ENCODE assay signal across 8 cellular contexts in the genomic region with DNA sequence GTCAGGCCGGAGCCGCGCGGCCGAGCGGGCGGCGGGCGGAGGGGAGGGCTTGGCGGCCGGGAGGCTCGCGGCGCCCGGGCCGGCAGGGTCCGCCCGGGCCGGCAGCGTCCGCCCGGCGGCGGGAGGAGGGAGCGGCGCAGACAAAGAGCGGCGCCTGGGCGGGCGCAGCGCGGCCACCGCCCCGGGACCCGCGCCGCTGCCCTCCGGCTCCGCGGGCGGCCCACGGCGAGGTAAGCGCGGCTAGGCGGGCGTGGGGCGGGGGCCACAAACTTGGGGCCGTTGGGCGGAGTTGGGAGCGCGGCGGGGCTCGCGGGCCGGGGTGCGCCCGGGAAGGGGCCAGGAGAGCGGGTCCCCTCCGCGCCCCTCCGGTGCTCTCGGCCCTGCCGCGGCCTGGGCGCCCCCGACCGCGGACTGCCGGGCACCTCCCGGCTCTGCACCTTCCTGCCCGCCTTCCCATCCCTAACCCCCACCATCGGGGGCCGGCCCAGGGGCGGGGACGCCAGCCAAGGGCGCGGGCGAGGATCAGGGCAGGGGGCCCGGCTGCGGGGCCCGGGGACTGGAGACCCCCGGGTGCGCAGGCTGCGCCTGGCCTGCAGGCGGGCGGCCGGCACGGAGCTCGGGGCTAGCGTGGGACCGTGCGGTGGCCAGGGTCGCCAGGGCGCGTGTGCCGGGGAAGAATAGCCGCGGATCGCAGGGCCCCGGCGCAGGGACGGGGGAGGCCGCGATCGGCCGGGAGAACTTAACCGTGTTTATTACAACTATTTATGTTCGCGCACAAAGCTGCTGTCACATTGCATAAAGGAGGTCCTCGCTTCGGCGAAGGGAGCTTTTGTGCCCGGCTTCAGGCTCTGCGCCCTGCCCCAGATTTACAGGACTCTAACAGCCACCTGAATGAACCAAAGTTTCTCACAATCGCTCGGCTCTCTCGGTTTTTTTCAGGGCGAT. TPM values are rescaled to one million over a fixed set of nuclear protein-coding genes. Genes with fewer than 3 reads are reported as not detected.
A peak's percentile ranks its signal among the peaks of the same experiment; 100 is the strongest.
DNase-seq lines count a peak whose midpoint lies in the region; ATAC-seq, FAIRE-seq and TF ChIP-seq lines count a peak whose summit lies in the region.

A gene (plus strand): TSS at position 4 of the 945 bp plus-strand sequence. CDS start 110,152 bp downstream, outside the sequence.

- H2AFZ ChIP-seq in smooth muscle cell (ENCODE audit: low read depth) = peak within 1 kb of the TSS; percentile 87

- H3K4me2 ChIP-seq in smooth muscle cell = peak within 1 kb of the TSS; percentile 92

- CTCF ChIA-PET in BJ (lab: Yijun Ruan, JAX) (interaction anchor here (1.2 kb wide), 1 partner anchor 15 kb away, joined by 3 read pairs; no protein-coding TSS in a partner anchor), RWPE1 (lab: Yijun Ruan, JAX) (no interaction called here)

- no peak for DNase-seq in BJ (ENCODE audit: low read depth)
- DNase-seq in RWPE1 (ENCODE audit: low spot score) = no peak
- DNase-seq in bronchial epithelial cell (ENCODE audit: low read depth) = no peak
- peak; percentile 44 for DNase-seq in iris pigment epithelial cell (ENCODE audit: low read depth)
- peak; percentile 34 for DNase-seq in smooth muscle cell (lab: John Stamatoyannopoulos, UW; ENCODE audit: unreplicated experiment)
- DNase-seq in GOT3 (lab: John Stamatoyannopoulos, UW) = no peak

- no peaks in the 10 kb centered on the region for H3K9me3 ChIP-seq in smooth muscle cell (replicated peaks; ENCODE audit: low read depth)

- POLR2A ChIA-PET in BJ (lab: Charles Lee) (no interaction called here), RWPE1 (lab: Yijun Ruan, JAX; ENCODE audit: low non-redundant PET) (no interaction called here)

- peaks cover 4% of the 10 kb centered on the region for H3F3A ChIP-seq in smooth muscle cell (ENCODE audit: low read depth)

- ATAC-seq in HG02981 (IDR thresholded peaks at IDR 0.05; ENCODE audit: unreplicated experiment) = peak; percentile 27

- peak within 1 kb of the TSS; percentile 65 for H3K4me3 ChIP-seq in BJ (ENCODE audit: low read depth, low read length)
- H3K4me3 ChIP-seq in bronchial epithelial cell (ENCODE audit: low read depth, low read length) = peak within 1 kb of the TSS; percentile 61
- peak within 1 kb of the TSS; percentile 97 for H3K4me3 ChIP-seq in smooth muscle cell

- no peaks in the 10 kb centered on the region; the same call in 1 of the 2 replicates for H3K27me3 ChIP-seq in BJ (ENCODE audit: control insufficient read depth, insufficient read depth, low read length)
- H3K27me3 ChIP-seq in bronchial epithelial cell (ENCODE audit: control insufficient read depth, insufficient read depth, low read length) = no peaks in the 10 kb centered on the region
- no peaks in the 10 kb centered on the region for H3K27me3 ChIP-seq in smooth muscle cell (ENCODE audit: low read depth)

- no peak for FAIRE-seq in bronchial epithelial cell (lab: Jason Lieb, UNC)

- H3K9ac ChIP-seq in smooth muscle cell (ENCODE audit: low read depth) = peak within 1 kb of the TSS; percentile 81

- TF ChIP-seq POLR2A in GM18526 (IDR thresholded peaks at IDR 0.05; ENCODE audit: extremely low read depth, insufficient read length) = peak; percentile 43

- WGBS in smooth muscle cell (ENCODE audit: low lambda C conversion rate) = 2% methylated on average over 35 of the region's 119 CpGs

- peaks cover 49% of the 10 kb centered on the region for H4K20me1 ChIP-seq in smooth muscle cell (ENCODE audit: low read depth)

- peaks cover 52% of the 10 kb centered on the region for H3K79me2 ChIP-seq in smooth muscle cell (ENCODE audit: low read depth)

- H3K36me3 ChIP-seq in BJ (ENCODE audit: control insufficient read depth, insufficient read depth, low read length) = no peaks in the 10 kb centered on the region
- H3K36me3 ChIP-seq in bronchial epithelial cell (ENCODE audit: control insufficient read depth, insufficient read depth, low read length) = no peaks in the 10 kb centered on the region
- no peaks in the 10 kb centered on the region for H3K36me3 ChIP-seq in smooth muscle cell (ENCODE audit: low read depth)

- peaks cover 3% of the 10 kb centered on the region for H3K4me1 ChIP-seq in smooth muscle cell (ENCODE audit: low read depth)

- H3K27ac ChIP-seq in RWPE1 (peak within 1 kb of the TSS; percentile 85), smooth muscle cell (ENCODE audit: low read depth) (peak within 1 kb of the TSS; percentile 79)

- TF ChIP-seq CTCF in BJ (IDR thresholded peaks at IDR 0.05; ENCODE audit: insufficient read depth, low read depth, low read length) (no peak), RWPE1 (conservative IDR thresholded peaks at IDR 0.05; ENCODE audit: low read depth) (no peak), bronchial epithelial cell (IDR thresholded peaks at IDR 0.05; ENCODE audit: insufficient read depth, low read length, severe bottlenecking) (no peak), smooth muscle cell (IDR thresholded peaks at IDR 0.05; ENCODE audit: borderline replicate concordance, insufficient read depth, poor library complexity, severe bottlenecking) (no peak)

RNA-seq across cellular contexts. Expression of the gene that starts here (rescaled TPM):
- polyA plus RNA-seq in BJ (2011; rRNA removed) (20.6 and 32.9 TPM in 2 replicates), smooth muscle cell (44.8 and 50.5 TPM in 2 replicates)
- 8.1 and 12.7 TPM in 2 replicates for polyA minus RNA-seq in BJ (2011; rRNA and poly(A)+ RNA removed)
- total RNA-seq in bronchial epithelial cell (90.0 and 99.3 TPM in 2 replicates), smooth muscle cell (25.0 and 29.0 TPM in 2 replicates)

Comparison
In these comparisons a context has a peak if more than half of its experiments do, and no peak if none do; other contexts are left out.
1. DNase-seq: peak in iris pigment epithelial cell (single experiment) and smooth muscle cell (single experiment); none in BJ (single experiment), RWPE1 (single experiment), bronchial epithelial cell (single experiment) and GOT3 (single experiment).
2. Peak in every context shown above with its lines, with median percentiles within 50 percentile points of each other: H3K4me3 ChIP-seq.